In genomic region chr16:10743610-10744369, GRCh38 we compare ENCODE assay signal across 8 cellular contexts. TPM values are rescaled to one million over a fixed set of nuclear protein-coding genes. Genes with fewer than 3 reads are reported as not detected.
DNase-seq lines count a peak whose midpoint lies in the region; ATAC-seq and TF ChIP-seq lines count a peak whose summit lies in the region.

TSS of gene NUBP1 (plus strand) at chr16:10743842. CDS start at chr16:10743864, 22 bp downstream.

- ATAC-seq in GM21717 (IDR thresholded peaks at IDR 0.05; ENCODE audit: unreplicated experiment) (peak; percentile 57), Panc1 (peak; percentile 96), esophagus mucosa (peak; percentile 98)

- CTCF ChIA-PET in Panc1 (lab: Charles Lee), result interaction anchor here (0.6 kb wide), 1 partner anchor 167 kb away, joined by 3 read pairs; no protein-coding TSS in a partner anchor

- peak within 1 kb of the TSS; percentile 60 to 87 for H3K4me3 ChIP-seq in Panc1 (ENCODE audit: low read depth in 2 of 2, low read length in 2 of 2)
- peak within 1 kb of the TSS; percentile 61 to 80 for H3K4me3 ChIP-seq in muscle layer of duodenum (ENCODE audit: low read depth in 1 of 2, low read length in 2 of 2)

- H3K27ac ChIP-seq in Panc1 (ENCODE audit: low read length), result peak within 1 kb of the TSS; percentile 96
- H3K27ac ChIP-seq in muscle layer of duodenum (ENCODE audit: low read length), result peak within 1 kb of the TSS; percentile 95

- H3K27me3 ChIP-seq in Panc1 (ENCODE audit: control insufficient read depth, insufficient read depth, low read length) (no peaks in the 10 kb centered on the region), muscle layer of duodenum (ENCODE audit: low read depth, low read length) (no peaks in the 10 kb centered on the region)

- POLR2A ChIA-PET in Panc1 (lab: Charles Lee), result interaction anchor here (0.6 to 0.7 kb wide), 2 partner anchors 355 to 1093 kb away, joined by 3 to 5 read pairs; no protein-coding TSS in a partner anchor

- BruUV-seq in Panc1 (replicated peaks; lab: Mats Ljungman, UMichigan), result TSS peak; percentile 92

- in situ Hi-C loops in Panc1 (cut with HindIII; ENCODE audit: low pct_unique_long_range_greater_than_20kb, low sequenced_read_pairs), result no loop called here

- TF ChIP-seq CTCF in Panc1 (IDR thresholded peaks at IDR 0.05), result no peak

- no peaks in the 10 kb centered on the region for H3K36me3 ChIP-seq in Panc1 (ENCODE audit: control insufficient read depth, insufficient read depth, low read length)
- peaks cover 0 to 16% of the 10 kb centered on the region in 2 donors for H3K36me3 ChIP-seq in muscle layer of duodenum (ENCODE audit: control insufficient read depth in 1 of 2, insufficient read depth in 2 of 2, low read length in 2 of 2)

- H3K4me1 ChIP-seq in Panc1 (ENCODE audit: control insufficient read depth, insufficient read depth, low read length), result peaks cover 13% of the 10 kb centered on the region; the same call in 1 of the 2 replicates
- peaks cover 4 to 20% of the 10 kb centered on the region in 2 donors for H3K4me1 ChIP-seq in muscle layer of duodenum (ENCODE audit: control insufficient read depth in 1 of 2, insufficient read depth in 2 of 2, low read length in 2 of 2)

- DNase-seq in DMS153 treated with DMSO at 0.1 percent for 48 hours (lab: John Stamatoyannopoulos, UW; ENCODE audit: unreplicated experiment) (peak; percentile 90), KG1 (lab: John Stamatoyannopoulos, UW) (peak; percentile 92), Panc1 (ENCODE audit: low read depth, low spot score) (peak; percentile 95)
- peak; percentile 100 for DNase-seq in activated T-cell treated with anti-CD3 and anti-CD28 coated beads, Interleukin-2, amount 50 U/mL, for 48 hours
- peak; percentile 98 to 99 for DNase-seq in stimulated activated CD8-positive, alpha-beta memory T cell treated with anti-CD3 and anti-CD28 coated beads, Interleukin-7, amount 100 ng/mL, for 4 hours (ENCODE audit: low read depth in 2 of 2)

- intact Hi-C loops in Panc1 (cut with micrococcal nuclease; ENCODE audit: unreplicated experiment), result no loop called here

- no peaks in the 10 kb centered on the region for H3K9me3 ChIP-seq in Panc1 (ENCODE audit: control insufficient read depth, insufficient read depth, low read depth, low read length)
- H3K9me3 ChIP-seq in muscle layer of duodenum (ENCODE audit: control insufficient read depth in 1 of 2, low read length in 2 of 2), result no peaks in the 10 kb centered on the region

RNA-seq across cellular contexts. Expression of gene NUBP1, which starts in this region (rescaled TPM):
- total RNA-seq in Panc1 (2021; ENCODE audit: unreplicated experiment) (27.5 TPM), esophagus mucosa (21.5 TPM)
- 33.3 TPM for polyA plus RNA-seq in Panc1 (2012; ENCODE audit: insufficient read length)

Comparison
In these comparisons a context has a peak if more than half of its experiments do, and no peak if none do; other contexts are left out.
1. Peak in every context shown above with its lines: DNase-seq, ATAC-seq, H3K4me3 ChIP-seq and H3K27ac ChIP-seq.